In genomic region chr6:88304515-88304914, GRCh38 we compare ENCODE assay signal across 21 cellular contexts.
DNase-seq lines count a peak whose midpoint lies in the region; ATAC-seq and TF ChIP-seq lines count a peak whose summit lies in the region.
"Had no signal": no experiment of that assay in that cellular context is flagged by ENCODE, and none has a peak within 500 bp of the region (broad histone marks: within the 10 kb centered on the region; RNA-seq: fewer than 3 reads in every experiment).

No MANE protein-coding gene starts in this region.

- H3K27ac Mint-ChIP-seq in stimulated activated effector memory CD8-positive, alpha-beta T cell treated with anti-CD3 and anti-CD28 coated beads, Interleukin-12 subunit alpha, Interleukin-12 subunit beta, amount 100 ng/mL, for 72 hours: no peak overlapping the region
- H3K27ac Mint-ChIP-seq: CD4-positive, alpha-beta memory T cell; CD4-positive, CD25-positive, alpha-beta regulatory T cell; CD8-positive, alpha-beta memory T cell had no signal

- peak; percentile 41 for DNase-seq in Caki2 (ENCODE audit: low read depth)
- DNase-seq in kidney glomerular epithelial cell (lab: John Stamatoyannopoulos, UW): peak; percentile 49
- DNase-seq in left kidney (ENCODE audit: low read depth, low spot score): peak; percentile 17
- no peak for DNase-seq in stimulated activated effector memory CD8-positive, alpha-beta T cell treated with anti-CD3 and anti-CD28 coated beads, Interleukin-12 subunit alpha, Interleukin-12 subunit beta, amount 100 ng/mL, for 72 hours (ENCODE audit: low spot score in 2 of 2)
- DNase-seq in NCI-H2029 (lab: John Stamatoyannopoulos, UW): no peak
- no peak for DNase-seq in A673 (ENCODE audit: low spot score)
- DNase-seq: ACHN; BE2C; C1 segment of cervical spinal cord; Calu3; CD4-positive, alpha-beta memory T cell; CD4-positive, CD25-positive, alpha-beta regulatory T cell; CD8-positive, alpha-beta memory T cell; COR-L47; DMS79 treated with DMSO at 0.1 percent for 48 hours; GF-D8 had no signal

- ATAC-seq in stimulated activated effector memory CD8-positive, alpha-beta T cell treated with anti-CD3 and anti-CD28 coated beads, Interleukin-12 subunit alpha, Interleukin-12 subunit beta, amount 100 ng/mL, for 72 hours: peak; percentile 8
- no peak for ATAC-seq in GM18505 (IDR thresholded peaks at IDR 0.05; ENCODE audit: unreplicated experiment)
- ATAC-seq: A549 had no signal

- no peaks in the 10 kb centered on the region for H3K4me1 Mint-ChIP-seq in stimulated activated effector memory CD8-positive, alpha-beta T cell treated with anti-CD3 and anti-CD28 coated beads, Interleukin-12 subunit alpha, Interleukin-12 subunit beta, amount 100 ng/mL, for 72 hours
- H3K4me1 Mint-ChIP-seq: CD14-positive monocyte; CD4-positive, alpha-beta memory T cell; CD4-positive, CD25-positive, alpha-beta regulatory T cell; CD8-positive, alpha-beta memory T cell had no signal

- CTCF ChIA-PET in A673 (lab: Charles Lee): no interaction called here

- no peak overlapping the region for H3K4me3 Mint-ChIP-seq in stimulated activated effector memory CD8-positive, alpha-beta T cell treated with anti-CD3 and anti-CD28 coated beads, Interleukin-12 subunit alpha, Interleukin-12 subunit beta, amount 100 ng/mL, for 72 hours
- H3K4me3 Mint-ChIP-seq: CD14-positive monocyte; CD4-positive, alpha-beta memory T cell; CD4-positive, CD25-positive, alpha-beta regulatory T cell; CD8-positive, alpha-beta memory T cell had no signal

- H3K36me3 ChIP-seq in A673 (ENCODE audit: insufficient read depth, low read length, poor library complexity, severe bottlenecking): no peaks in the 10 kb centered on the region
- H3K36me3 ChIP-seq: BE2C, BLaER1 had no signal

- no peaks in the 10 kb centered on the region for H3K36me3 Mint-ChIP-seq in stimulated activated effector memory CD8-positive, alpha-beta T cell treated with anti-CD3 and anti-CD28 coated beads, Interleukin-12 subunit alpha, Interleukin-12 subunit beta, amount 100 ng/mL, for 72 hours
- H3K36me3 Mint-ChIP-seq: CD14-positive monocyte; CD4-positive, alpha-beta memory T cell; CD4-positive, CD25-positive, alpha-beta regulatory T cell; CD8-positive, alpha-beta memory T cell had no signal

- in situ Hi-C loops in Caki2 (cut with HindIII; ENCODE audit: low pct_unique_long_range_greater_than_20kb, low sequenced_read_pairs): no loop called here

- BruUV-seq in A673 (replicated peaks; lab: Mats Ljungman, UMichigan): no TSS peak

- no peak overlapping the region for H3K27ac ChIP-seq in A673 (ENCODE audit: low read depth, low read length, poor library complexity, severe bottlenecking)
- H3K27ac ChIP-seq: 22Rv1, A549, BLaER1 had no signal

- H3K4me3 ChIP-seq in A673 (ENCODE audit: low read depth, low read length, poor library complexity, severe bottlenecking): no peak overlapping the region
- H3K4me3 ChIP-seq: A549, BLaER1 had no signal

- no peaks in the 10 kb centered on the region for H3K27me3 ChIP-seq in A673 (replicated peaks; ENCODE audit: insufficient read depth, low read depth, low read length, poor library complexity)
- H3K27me3 ChIP-seq: BE2C, BLaER1 had no signal

- intact Hi-C loops in A673 (cut with micrococcal nuclease; ENCODE audit: unreplicated experiment): no loop called here

- POLR2A ChIA-PET in A673 (lab: Charles Lee; ENCODE audit: low non-redundant PET): no interaction called here

- H3K4me1 ChIP-seq in A673 (ENCODE audit: insufficient read depth, low read length, poor library complexity, severe bottlenecking): no peaks in the 10 kb centered on the region
- H3K4me1 ChIP-seq: A549, BE2C, BLaER1 had no signal

- no peak for TF ChIP-seq POLR2A in GM18505 (IDR thresholded peaks at IDR 0.05; ENCODE audit: borderline replicate concordance, extremely low read depth, insufficient read depth, insufficient read length)

- H3K9me3 ChIP-seq in A673 (ENCODE audit: low read depth, low read length, poor library complexity, severe bottlenecking): no peaks in the 10 kb centered on the region
- H3K9me3 ChIP-seq: A549, BE2C, BLaER1 had no signal

- TF ChIP-seq CTCF in A673 (conservative IDR thresholded peaks at IDR 0.05; ENCODE audit: low read depth, low read length): no peak

- no peaks in the 10 kb centered on the region for H3K9me3 Mint-ChIP-seq in stimulated activated effector memory CD8-positive, alpha-beta T cell treated with anti-CD3 and anti-CD28 coated beads, Interleukin-12 subunit alpha, Interleukin-12 subunit beta, amount 100 ng/mL, for 72 hours
- H3K9me3 Mint-ChIP-seq: CD4-positive, CD25-positive, alpha-beta regulatory T cell had no signal

Comparison
In these comparisons a context has a peak if more than half of its experiments do, and no peak if none do; other contexts are left out.
1. DNase-seq: peak in Caki2 (single experiment), kidney glomerular epithelial cell (single experiment) and left kidney (single experiment); none in stimulated activated effector memory CD8-positive, alpha-beta T cell treated with anti-CD3 and anti-CD28 coated beads, Interleukin-12 subunit alpha, Interleukin-12 subunit beta, amount 100 ng/mL, for 72 hours (0 of 2), NCI-H2029 (single experiment) and A673 (single experiment).